In the genomic region with DNA sequence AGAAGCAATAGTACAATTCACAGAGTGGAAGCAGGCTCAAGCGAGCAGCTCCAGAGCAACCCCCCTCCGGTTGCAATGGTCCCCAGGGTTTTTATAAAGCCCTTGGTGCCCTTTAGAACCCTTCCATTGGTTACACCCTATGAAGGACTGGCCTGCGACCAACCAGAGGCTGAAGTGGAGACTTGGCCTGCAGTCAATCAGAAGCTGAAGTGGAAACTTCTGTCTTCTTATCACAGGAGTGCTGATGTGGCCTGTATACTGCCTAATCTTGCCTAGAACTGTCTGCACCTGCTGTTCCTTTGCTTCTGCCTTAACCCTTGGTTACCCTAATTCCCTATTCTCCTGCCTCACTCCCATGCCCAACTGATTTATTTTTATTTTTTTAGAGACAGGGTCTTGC, we compare ENCODE assay signal across 27 cellular contexts. TPM values are rescaled to one million over a fixed set of nuclear protein-coding genes. Genes with fewer than 3 reads are reported as not detected.
"Had no signal": no experiment of that assay in that cellular context is flagged by ENCODE, and none has a peak within 500 bp of the region (broad histone marks: within the 10 kb centered on the region; RNA-seq: fewer than 3 reads in every experiment).

No MANE protein-coding gene starts in this region.

- H3K27ac ChIP-seq: coronary artery, ovary, psoas muscle, right lobe of liver, suprapubic skin, transverse colon, upper lobe of right lung, uterus had no signal

- H3K4me1 ChIP-seq: right lobe of liver, suprapubic skin, transverse colon, upper lobe of right lung, uterus had no signal

- ATAC-seq: effector memory CD8-positive, alpha-beta T cell; left colon; natural killer cell; psoas muscle; right lobe of liver; stimulated activated naive CD8-positive, alpha-beta T cell treated with anti-CD3 and anti-CD28 coated beads, Interleukin-15, amount 100 ng/mL, for 72 hours; upper lobe of right lung had no signal

- FAIRE-seq: endometrium, frontal cortex, islet of Langerhans, small intestine had no signal

- H3K9me3 ChIP-seq: ovary, psoas muscle, right lobe of liver, suprapubic skin, transverse colon, upper lobe of right lung, uterus had no signal

- H3K27me3 ChIP-seq: ovary, right lobe of liver, suprapubic skin, transverse colon, upper lobe of right lung, uterus had no signal

- H3K4me3 ChIP-seq: coronary artery, lung, ovary, psoas muscle, right lobe of liver, suprapubic skin, transverse colon, upper lobe of right lung, uterus had no signal

- DNase-seq: dermis blood vessel endothelial cell; effector memory CD8-positive, alpha-beta T cell; head of caudate nucleus; hippocampal formation; left colon; natural killer cell; occipital lobe; ovary; posterior cingulate gyrus; psoas muscle; right lobe of liver; small intestine; stimulated activated CD4-positive, alpha-beta T cell treated with anti-CD3 and anti-CD28 coated beads, Interleukin-15, amount 100 ng/mL, for 24 hours; stimulated activated CD4-positive, alpha-beta T cell treated with anti-CD3 and anti-CD28 coated beads, Interleukin-2, amount 100 ng/mL, for 48 hours; stimulated activated CD8-positive, alpha-beta memory T cell treated with anti-CD3 and anti-CD28 coated beads, Interleukin-4, amount 100 ng/mL, for 48 hours; stimulated activated naive CD4-positive, alpha-beta T cell; stimulated activated naive CD8-positive, alpha-beta T cell treated with anti-CD3 and anti-CD28 coated beads, Interleukin-15, amount 100 ng/mL, for 72 hours; transverse colon; upper lobe of right lung; uterus had no signal

- H3K36me3 ChIP-seq: ovary, right lobe of liver, suprapubic skin, transverse colon, upper lobe of right lung, uterus had no signal

RNA-seq across cellular contexts. Expression of gene FRRS1, which starts 15.4 kb away (rescaled TPM):
- polyA plus RNA-seq: neural cell had no signal
